In genomic region chrX:118751950-118752783, GRCh38 we compare ENCODE assay signal across 11 cellular contexts. TPM values are rescaled to one million over a fixed set of nuclear protein-coding genes. Genes with fewer than 3 reads are reported as not detected.
DNase-seq lines count a peak whose midpoint lies in the region; ATAC-seq and TF ChIP-seq lines count a peak whose summit lies in the region.
"Had no signal": no experiment of that assay in that cellular context is flagged by ENCODE, and none has a peak within 500 bp of the region (broad histone marks: within the 10 kb centered on the region; RNA-seq: fewer than 3 reads in every experiment).

No MANE protein-coding gene starts in this region.

- peak; percentile 89 for ATAC-seq in GM18519 (IDR thresholded peaks at IDR 0.05; ENCODE audit: low FRiP score, unreplicated experiment)
- peak; percentile 80 for ATAC-seq in GM21717 (IDR thresholded peaks at IDR 0.05; ENCODE audit: unreplicated experiment)
- peak; percentile 89 for ATAC-seq in HG03460 (IDR thresholded peaks at IDR 0.05; ENCODE audit: unreplicated experiment)
- ATAC-seq in foreskin keratinocyte: peak; percentile 46
- ATAC-seq: gastroesophageal sphincter had no signal

- H3K27ac ChIP-seq in foreskin keratinocyte (no peak overlapping the region), thyroid gland (no peak overlapping the region)
- H3K27ac ChIP-seq: gastroesophageal sphincter had no signal

- WGBS in thyroid gland, 2 donors: 86 to 95% methylated on average over 9 of the region's 9 CpGs

- DNase-seq in foreskin keratinocyte (peak in 1 of 2 donors; percentile 47), thyroid gland (no peak), NCI-H1092 (lab: John Stamatoyannopoulos, UW) (no peak), NCI-H226 (no peak), HuH-7 (ENCODE audit: low spot score) (no peak)
- DNase-seq: activated naive CD8-positive, alpha-beta T cell treated with anti-CD3 and anti-CD28 coated beads, Interleukin-2, amount 10 ng/mL, durations not matched to agents 7 days and 5 days; DND-41 had no signal

- no peak overlapping the region for H3K4me3 ChIP-seq in thyroid gland (replicated peaks in 1 of 3)
- H3K4me3 ChIP-seq: gastroesophageal sphincter had no signal

- TF ChIP-seq CTCF in foreskin keratinocyte (conservative IDR thresholded peaks at IDR 0.05) (no peak), thyroid gland (IDR thresholded peaks at IDR 0.05) (no peak)

- H3K4me1 ChIP-seq in foreskin keratinocyte (no peaks in the 10 kb centered on the region), thyroid gland (no peaks in the 10 kb centered on the region)

- no peaks in the 10 kb centered on the region for H3K9me3 ChIP-seq in thyroid gland
- H3K9me3 ChIP-seq: gastroesophageal sphincter had no signal

- no peaks in the 10 kb centered on the region for H3K27me3 ChIP-seq in foreskin keratinocyte
- H3K27me3 ChIP-seq in thyroid gland: no peaks in the 10 kb centered on the region
- H3K27me3 ChIP-seq: gastroesophageal sphincter had no signal

- intact Hi-C loops in thyroid gland (cut with DNase I): no loop called here

- H3K36me3 ChIP-seq in thyroid gland: no peaks in the 10 kb centered on the region

- no peak for TF ChIP-seq POLR2A in thyroid gland (IDR thresholded peaks at IDR 0.05)

RNA-seq across cellular contexts. Expression of gene IL13RA1, which starts 24.8 kb away (rescaled TPM):
- total RNA-seq in foreskin keratinocyte: 22.7 and 24.3 TPM in 2 replicates
- 12.1 and 12.7 TPM in 2 replicates for polyA plus RNA-seq in foreskin keratinocyte
- 10 to 100 TPM; 40.0 to 71.4 (median 46.8) TPM for total RNA-seq in thyroid gland
